8 cellular contexts compared by ENCODE assay signal in the genomic region with DNA sequence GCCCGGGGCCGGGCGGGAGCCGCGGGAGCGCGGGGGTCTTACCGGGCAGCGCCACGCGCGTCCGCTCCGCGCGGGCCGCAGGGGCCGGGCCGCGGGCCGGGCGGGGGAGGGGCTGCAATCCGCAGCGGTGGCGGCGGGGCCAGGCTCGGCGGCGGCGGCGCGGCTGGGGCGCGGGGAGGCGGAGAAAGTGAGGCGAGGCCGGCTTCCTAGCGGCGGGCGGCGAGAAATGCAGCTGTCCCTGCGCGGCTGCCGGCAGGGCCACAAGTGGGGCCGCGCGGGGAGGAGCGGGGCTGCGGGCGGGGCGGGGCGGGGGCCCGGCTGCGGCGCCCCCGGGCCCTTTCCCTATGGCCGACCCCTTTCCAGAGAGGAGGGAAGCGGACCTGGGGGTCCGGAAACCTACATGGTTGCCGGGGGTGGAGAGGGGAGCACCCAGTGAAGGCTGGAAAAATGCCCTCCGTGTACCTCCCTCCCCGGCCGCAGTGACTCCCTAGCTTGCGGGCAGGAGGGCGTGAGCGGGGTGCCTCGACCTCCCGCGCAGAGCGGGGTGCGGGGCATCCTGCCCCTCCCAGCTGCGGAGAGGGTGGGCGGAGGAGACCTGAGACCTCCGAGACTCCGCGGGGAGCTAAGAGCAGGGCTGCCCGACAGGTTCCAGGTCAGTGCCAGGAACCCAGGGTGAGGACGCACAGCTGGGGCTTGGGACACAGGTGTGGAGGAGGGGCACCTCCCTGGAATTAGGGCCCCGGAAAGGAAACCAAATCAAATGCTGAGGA. TPM values are rescaled to one million over a fixed set of nuclear protein-coding genes. Genes with fewer than 3 reads are reported as not detected.
A peak's percentile ranks its signal among the peaks of the same experiment; 100 is the strongest.
DNase-seq lines count a peak whose midpoint lies in the region; ATAC-seq and TF ChIP-seq lines count a peak whose summit lies in the region.

A gene with protein sequence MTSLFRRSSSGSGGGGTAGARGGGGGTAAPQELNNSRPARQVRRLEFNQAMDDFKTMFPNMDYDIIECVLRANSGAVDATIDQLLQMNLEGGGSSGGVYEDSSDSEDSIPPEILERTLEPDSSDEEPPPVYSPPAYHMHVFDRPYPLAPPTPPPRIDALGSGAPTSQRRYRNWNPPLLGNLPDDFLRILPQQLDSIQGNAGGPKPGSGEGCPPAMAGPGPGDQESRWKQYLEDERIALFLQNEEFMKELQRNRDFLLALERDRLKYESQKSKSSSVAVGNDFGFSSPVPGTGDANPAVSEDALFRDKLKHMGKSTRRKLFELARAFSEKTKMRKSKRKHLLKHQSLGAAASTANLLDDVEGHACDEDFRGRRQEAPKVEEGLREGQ (minus strand): TSS at position 230 of the 770 bp plus-strand sequence. CDS start 69,848 bp downstream, outside the sequence.

- DNase-seq in COR-L47 (lab: John Stamatoyannopoulos, UW) (peak; percentile 57), HFF-Myc (ENCODE audit: extremely low read depth, low read depth) (no peak), NCI-H774 (lab: John Stamatoyannopoulos, UW) (peak; percentile 49), activated T-cell treated with anti-CD3 and anti-CD28 coated beads for 4 hours (peak; percentile 48), epithelial cell of prostate (ENCODE audit: low read depth, low spot score) (no peak), mucosa of descending colon (peak; percentile 80 to 89 (median 82)), amniotic stem cell (lab: John Stamatoyannopoulos, UW) (no peak)
- DNase-seq in stimulated activated CD8-positive, alpha-beta memory T cell treated with anti-CD3 and anti-CD28 coated beads, Interleukin-4, amount 100 ng/mL, for 24 hours (ENCODE audit: low read depth), result peak; percentile 53

- TF ChIP-seq CTCF in HFF-Myc (IDR thresholded peaks at IDR 0.05; ENCODE audit: low read depth, low read length, missing control alignments), result no peak
- TF ChIP-seq CTCF in mucosa of descending colon (IDR thresholded peaks at IDR 0.05), result no peak

- no peaks in the 10 kb centered on the region for H3K9me3 ChIP-seq in mucosa of descending colon

- H3K27ac ChIP-seq in epithelial cell of prostate, result peak within 1 kb of the TSS; percentile 66

- peak; percentile 86 for ATAC-seq in mucosa of descending colon

- H3K36me3 ChIP-seq in mucosa of descending colon (ENCODE audit: low read depth), result no peaks in the 10 kb centered on the region

- H3K4me3 ChIP-seq in HFF-Myc (replicated peaks; ENCODE audit: low read depth, low read length), result peak within 1 kb of the TSS; percentile 63
- peak within 1 kb of the TSS; percentile 42 for H3K4me3 ChIP-seq in mucosa of descending colon

- H3K4me1 ChIP-seq in mucosa of descending colon (ENCODE audit: low read depth), result peaks cover 15% of the 10 kb centered on the region

- intact Hi-C loops in mucosa of descending colon (cut with DNase I, micrococcal nuclease), result no loop called here

RNA-seq across cellular contexts. Expression of the gene that starts here (rescaled TPM):
- 10 to 100 TPM; 23.5 to 46.8 (median 23.6) TPM for total RNA-seq in mucosa of descending colon

Comparison
In these comparisons a context has a peak if more than half of its experiments do, and no peak if none do; other contexts are left out.
1. DNase-seq: peak in COR-L47 (single experiment), NCI-H774 (single experiment), activated T-cell treated with anti-CD3 and anti-CD28 coated beads for 4 hours (single experiment), mucosa of descending colon (3 of 3) and stimulated activated CD8-positive, alpha-beta memory T cell treated with anti-CD3 and anti-CD28 coated beads, Interleukin-4, amount 100 ng/mL, for 24 hours (single experiment); none in HFF-Myc (single experiment), epithelial cell of prostate (single experiment) and amniotic stem cell (single experiment).